10 cellular contexts compared by ENCODE assay signal in the genomic region with DNA sequence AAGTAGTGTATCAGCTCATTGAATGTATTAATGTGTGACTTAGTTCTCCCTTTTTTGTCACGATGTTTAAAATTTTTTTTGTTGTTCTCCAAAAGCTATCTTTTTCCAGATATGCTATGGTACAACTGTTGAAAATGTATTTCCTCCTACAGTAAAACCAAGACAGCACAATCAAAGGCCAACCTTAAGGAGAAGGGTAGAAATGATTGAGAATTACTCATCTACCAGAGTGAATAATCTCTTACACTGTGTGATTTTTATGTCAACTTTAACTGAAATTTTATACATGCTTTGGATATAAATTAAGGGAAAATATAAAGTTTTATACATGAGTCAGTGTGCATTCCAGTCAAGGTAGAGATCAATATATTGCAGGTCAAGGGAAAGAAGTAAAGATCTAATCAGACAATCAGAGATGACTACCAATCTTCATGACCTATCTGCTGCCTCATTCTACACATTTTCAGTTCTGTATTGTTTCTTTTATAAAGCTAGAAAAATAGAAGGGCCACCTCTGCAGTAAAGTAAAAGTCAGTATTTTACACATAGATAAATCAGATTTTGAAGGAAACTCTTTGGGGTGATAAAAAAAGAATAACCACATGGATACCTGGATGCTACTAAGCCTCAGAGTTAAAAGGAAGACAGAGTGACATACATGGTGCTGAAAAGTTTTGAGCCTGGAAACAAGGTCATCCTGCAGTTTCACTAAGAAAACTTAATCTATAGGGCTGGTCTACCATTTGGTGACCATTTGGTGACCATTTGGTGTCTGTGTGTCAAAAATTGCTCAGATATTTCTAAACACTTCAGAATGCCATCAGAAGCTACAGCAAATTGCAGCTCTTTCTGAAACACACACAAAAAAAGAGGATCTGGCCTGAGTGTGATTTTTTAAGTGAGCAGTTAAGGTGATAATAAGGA. TPM values are rescaled to one million over a fixed set of nuclear protein-coding genes. Genes with fewer than 3 reads are reported as not detected.
DNase-seq lines count a peak whose midpoint lies in the region; ATAC-seq and TF ChIP-seq lines count a peak whose summit lies in the region.
"Had no signal": no experiment of that assay in that cellular context is flagged by ENCODE, and none has a peak within 500 bp of the region (broad histone marks: within the 10 kb centered on the region; RNA-seq: fewer than 3 reads in every experiment).

No MANE protein-coding gene starts in this region.

- H3K4me1 Mint-ChIP-seq in CD4-positive, alpha-beta memory T cell, result peaks cover 5 to 17% (median 12%) of the 10 kb centered on the region in 4 donors

- intact Hi-C loops in esophagus squamous epithelium (cut with DNase I), result no loop called here
- intact Hi-C loops in psoas muscle (cut with DNase I), result loop anchor here in 1 of 2 donors (2.0 kb wide), 1 partner anchor 55 kb away; a partner anchor contains a TSS
- intact Hi-C loops in CD4-positive, alpha-beta memory T cell (cut with micrococcal nuclease), result no loop called here

- H3K36me3 Mint-ChIP-seq in CD4-positive, alpha-beta memory T cell, result no peaks in the 10 kb centered on the region

- no peak for DNase-seq in NB4 (ENCODE audit: low read depth)
- DNase-seq in esophagus squamous epithelium (lab: John Stamatoyannopoulos, UW), result no peak
- DNase-seq in psoas muscle, result no peak
- no peak for DNase-seq in CD4-positive, alpha-beta memory T cell
- no peak for DNase-seq in activated CD4-positive, alpha-beta T cell treated with anti-CD3 and anti-CD28 coated beads for 4 hours
- no peak for DNase-seq in NCI-H1930 (lab: John Stamatoyannopoulos, UW)
- DNase-seq in stimulated activated naive CD4-positive, alpha-beta T cell treated with Interleukin-2 at 50 U/mL for 16 hours (lab: John Stamatoyannopoulos, UW), result no peak
- DNase-seq: dermis blood vessel endothelial cell, NCI-H2171 had no signal

- H3K4me1 ChIP-seq in esophagus squamous epithelium, result peaks cover 5 to 39% (median 5%) of the 10 kb centered on the region in 3 donors
- peaks cover 16% of the 10 kb centered on the region for H3K4me1 ChIP-seq in psoas muscle
- no peaks in the 10 kb centered on the region for H3K4me1 ChIP-seq in CD4-positive, alpha-beta memory T cell (ENCODE audit: insufficient read depth, low read length)

- H3K9me3 ChIP-seq in esophagus squamous epithelium (no peaks in the 10 kb centered on the region), psoas muscle (peaks cover 9% of the 10 kb centered on the region)
- no peaks in the 10 kb centered on the region for H3K9me3 ChIP-seq in CD4-positive, alpha-beta memory T cell (ENCODE audit: control insufficient read depth in 1 of 2, low read length in 2 of 2)

- peaks cover 0 to 11% (median 4%) of the 10 kb centered on the region in 8 donors for H3K9me3 Mint-ChIP-seq in CD4-positive, alpha-beta memory T cell

- H3K27ac ChIP-seq in esophagus squamous epithelium, result no peak overlapping the region
- no peak overlapping the region for H3K27ac ChIP-seq in psoas muscle
- H3K27ac ChIP-seq in CD4-positive, alpha-beta memory T cell (ENCODE audit: low read depth, low read length), result no peak overlapping the region

- POLR2A ChIA-PET in CD4-positive, alpha-beta memory T cell (lab: Charles Lee; ENCODE audit: partially characterized antibody), result no interaction called here

- CTCF ChIA-PET in CD4-positive, alpha-beta memory T cell (lab: Charles Lee; ENCODE audit: partially characterized antibody), result interaction anchor here (1.1 to 1.2 kb wide), 2 partner anchors 33 to 516 kb away, joined by 3 read pairs; no protein-coding TSS in a partner anchor

- H3K27me3 ChIP-seq in esophagus squamous epithelium, result no peaks in the 10 kb centered on the region
- H3K27me3 ChIP-seq in psoas muscle (ENCODE audit: insufficient read depth in 3 of 3, low read length in 2 of 3), result no peaks in the 10 kb centered on the region
- H3K27me3 ChIP-seq in CD4-positive, alpha-beta memory T cell (ENCODE audit: insufficient read depth, low read length), result no peaks in the 10 kb centered on the region

- no peak overlapping the region for H3K4me3 Mint-ChIP-seq in CD4-positive, alpha-beta memory T cell

- TF ChIP-seq POLR2A in NB4 (IDR thresholded peaks at IDR 0.05; ENCODE audit: extremely low read depth, insufficient read length), result no peak
- no peak for TF ChIP-seq POLR2A in esophagus squamous epithelium (IDR thresholded peaks at IDR 0.05)

- H3K4me3 ChIP-seq in NB4 (ENCODE audit: low read depth, low read length) (peak overlapping the region; percentile 67), esophagus squamous epithelium (peak overlapping the region in 3 of 4 donors; percentile 44 to 65 (median 47)), psoas muscle (peak overlapping the region; percentile 66)
- no peak overlapping the region for H3K4me3 ChIP-seq in CD4-positive, alpha-beta memory T cell (ENCODE audit: low read length in 2 of 2)

- H3K36me3 ChIP-seq in esophagus squamous epithelium (no peaks in the 10 kb centered on the region), psoas muscle (ENCODE audit: insufficient read depth in 1 of 2, low read depth in 1 of 2) (no peaks in the 10 kb centered on the region)
- no peaks in the 10 kb centered on the region for H3K36me3 ChIP-seq in CD4-positive, alpha-beta memory T cell (ENCODE audit: insufficient read depth, low read length)

- peaks cover 0 to 2% of the 10 kb centered on the region in 2 donors for H3K27me3 Mint-ChIP-seq in CD4-positive, alpha-beta memory T cell

- ATAC-seq in GM18508 (IDR thresholded peaks at IDR 0.05; ENCODE audit: insufficient read depth, unreplicated experiment) (peak; percentile 36), psoas muscle (no peak)

- TF ChIP-seq CTCF in NB4 (IDR thresholded peaks at IDR 0.05; ENCODE audit: low read depth, low read length) (no peak), esophagus squamous epithelium (IDR thresholded peaks at IDR 0.05) (no peak), psoas muscle (IDR thresholded peaks at IDR 0.05) (no peak)

- H3K27ac Mint-ChIP-seq in CD4-positive, alpha-beta memory T cell, result no peak overlapping the region

- WGBS in esophagus squamous epithelium, 2 donors, result 40 to 41% methylated on average over 1 of the region's 1 CpG
- 48 to 62% (median 53%) methylated on average over 1 of the region's 1 CpG for WGBS in psoas muscle, 3 donors

RNA-seq across cellular contexts. Expression of a gene that starts 1.6 kb away (rescaled TPM):
- 10 to 100 TPM in 2 of 4 donors, 1 to 10 TPM in 2; 5.2 to 19.1 (median 8.2) TPM for total RNA-seq in esophagus squamous epithelium
- total RNA-seq in psoas muscle, result 10 to 100 TPM; 15.2 to 76.0 (median 35.1) TPM
- polyA plus RNA-seq in psoas muscle, result 10 to 100 TPM in 1 of 3 donors, 1 to 10 TPM in 2; 3.8 to 10.4 (median 6.0) TPM
- 10 to 100 TPM in 1 of 2 experiments, 1 to 10 TPM in 1; 9.6 to 12.2 TPM for total RNA-seq in CD4-positive, alpha-beta memory T cell
- polyA plus RNA-seq in CD4-positive, alpha-beta memory T cell, result 10 to 100 TPM; 13.8 to 19.7 TPM

RNA-seq across cellular contexts. Expression of a gene that starts 55.9 kb away (rescaled TPM):
- total RNA-seq in esophagus squamous epithelium (1 to 10 TPM; 1.2 to 8.5 (median 5.8) TPM), psoas muscle (1 to 10 TPM; 1.5 to 4.4 (median 2.7) TPM)
- 1 to 10 TPM; 1.6 to 3.0 (median 1.8) TPM for polyA plus RNA-seq in psoas muscle
- 1 to 10 TPM; 6.7 to 7.1 TPM for total RNA-seq in CD4-positive, alpha-beta memory T cell
- polyA plus RNA-seq in CD4-positive, alpha-beta memory T cell, result 1 to 10 TPM; 2.1 to 3.6 TPM

Comparison
In these comparisons a context has a peak if more than half of its experiments do, and no peak if none do; other contexts are left out.
1. H3K4me3 ChIP-seq: peak in NB4 (single experiment), esophagus squamous epithelium (3 of 4) and psoas muscle (single experiment); none in CD4-positive, alpha-beta memory T cell (0 of 2).